ENCODE assay signal across 21 cellular contexts in the genomic region with DNA sequence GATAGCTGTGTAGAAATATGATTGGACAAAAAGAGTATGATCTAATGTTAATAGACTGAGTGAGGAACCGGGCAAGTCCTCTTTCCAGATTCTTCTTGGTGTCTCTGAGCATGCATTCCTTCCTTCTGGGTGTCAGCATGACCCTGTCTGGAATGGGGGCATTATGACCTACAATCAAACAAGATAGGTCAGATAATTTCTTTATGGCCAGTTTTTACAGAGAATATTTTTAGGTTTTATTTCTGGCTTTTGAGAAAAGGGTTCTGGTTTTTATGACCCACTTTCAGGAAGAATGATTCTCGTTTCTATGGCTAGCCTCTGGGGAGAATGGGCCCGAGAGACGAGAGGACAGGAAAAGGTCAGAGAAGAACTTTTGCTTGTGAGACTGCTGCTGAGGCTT.
DNase-seq lines count a peak whose midpoint lies in the region; ATAC-seq, FAIRE-seq and TF ChIP-seq lines count a peak whose summit lies in the region.
"Had no signal": no experiment of that assay in that cellular context is flagged by ENCODE, and none has a peak within 500 bp of the region (broad histone marks: within the 10 kb centered on the region; RNA-seq: fewer than 3 reads in every experiment).

No MANE protein-coding gene starts in this region.

- H3K14ac ChIP-seq in trophoblast cell (ENCODE audit: low read length) = no peak overlapping the region

- H3K18ac ChIP-seq in trophoblast cell (ENCODE audit: low read length) = no peak overlapping the region

- no peak overlapping the region for H3K4ac ChIP-seq in trophoblast cell (ENCODE audit: low read depth, low read length)

- peak overlapping the region; percentile 86 for H2BK5ac ChIP-seq in trophoblast cell (ENCODE audit: low read depth, low read length, poor library complexity)

- H3K36me3 ChIP-seq in BLaER1 = no peaks in the 10 kb centered on the region
- no peaks in the 10 kb centered on the region for H3K36me3 ChIP-seq in HUES6 (ENCODE audit: control insufficient read depth, insufficient read depth, low read length)
- H3K36me3 ChIP-seq in trophoblast cell (ENCODE audit: control insufficient read depth in 1 of 2, insufficient read depth in 2 of 2, low read length in 2 of 2) = no peaks in the 10 kb centered on the region
- no peaks in the 10 kb centered on the region for H3K36me3 ChIP-seq in esophagus muscularis mucosa

- DNase-seq in trophoblast cell (no peak), GM19238 (ENCODE audit: insufficient read length, low spot score) (no peak), esophagus muscularis mucosa (ENCODE audit: extremely low spot score) (no peak)
- DNase-seq: ACHN; DND-41; HCEC 1CT; NCI-H1105; NCI-H2081 treated with DMSO at 0.1 percent for 48 hours; NCI-H446 treated with DMSO at 0.1 percent for 48 hours; NCI-H69; NK-92 treated with Interleukin-12 subunit alpha and Interleukin-12 subunit beta, amount 100 ng/mL, for 24 hours; SIG-M5 had no signal

- no peak for TF ChIP-seq POLR2A in esophagus muscularis mucosa (IDR thresholded peaks at IDR 0.05; ENCODE audit: low read depth)

- H3K4me1 ChIP-seq in BLaER1 (peaks cover 8% of the 10 kb centered on the region), HUES6 (ENCODE audit: control insufficient read depth, insufficient read depth, low read length) (peaks cover 26% of the 10 kb centered on the region), trophoblast cell (ENCODE audit: control insufficient read depth in 1 of 2, insufficient read depth in 2 of 2, low read length in 2 of 2) (peaks cover 0 to 8% of the 10 kb centered on the region in 2 experiments), esophagus muscularis mucosa (no peaks in the 10 kb centered on the region)

- TF ChIP-seq EP300 in esophagus muscularis mucosa (IDR thresholded peaks at IDR 0.05) = no peak

- no CpG with 5 or more reads among the region's 4 CpGs for WGBS in trophoblast cell (ENCODE audit: extremely low coverage, insufficient coverage, insufficient read length)
- WGBS in esophagus muscularis mucosa = 65% methylated on average over 4 of the region's 4 CpGs

- no peak overlapping the region for H4K12ac ChIP-seq in trophoblast cell (ENCODE audit: low read depth, low read length)

- H3K27ac ChIP-seq in BLaER1 (no peak overlapping the region), HUES6 (ENCODE audit: low read depth, low read length) (peak overlapping the region; percentile 19; the same call in 1 of the 2 replicates), trophoblast cell (ENCODE audit: low read depth, low read length) (no peak overlapping the region), esophagus muscularis mucosa (replicated peaks in 1 of 4) (no peak overlapping the region)
- H3K27ac ChIP-seq: C4-2B had no signal

- TF ChIP-seq CTCF in esophagus muscularis mucosa (IDR thresholded peaks at IDR 0.05) = no peak

- H3K4me3 ChIP-seq in BLaER1 = no peak overlapping the region
- H3K4me3 ChIP-seq in HUES6 (ENCODE audit: low read depth, low read length) = no peak overlapping the region
- no peak overlapping the region for H3K4me3 ChIP-seq in trophoblast cell (ENCODE audit: low read depth, low read length)
- H3K4me3 ChIP-seq in esophagus muscularis mucosa = no peak overlapping the region
- H3K4me3 ChIP-seq: K562 had no signal

- no peak for ATAC-seq in GM19467 (IDR thresholded peaks at IDR 0.05; ENCODE audit: unreplicated experiment)
- ATAC-seq: K562, SK-N-SH treated with all-trans-retinoic acid at 6 μM for 48 hours had no signal

- no peaks in the 10 kb centered on the region for H4K20me1 ChIP-seq in BLaER1

- no peaks in the 10 kb centered on the region for H3K79me2 ChIP-seq in trophoblast cell (ENCODE audit: control insufficient read depth, insufficient read depth, low read length, poor library complexity)

- no peak overlapping the region for H3K23ac ChIP-seq in trophoblast cell (ENCODE audit: low read length)

- H4K8ac ChIP-seq in trophoblast cell (ENCODE audit: low read depth, low read length) = no peak overlapping the region

- H3K4me2 ChIP-seq in BLaER1 (peak overlapping the region; percentile 39), trophoblast cell (ENCODE audit: low read length) (no peak overlapping the region)

- peaks cover 8% of the 10 kb centered on the region for H3K79me1 ChIP-seq in trophoblast cell (ENCODE audit: low read length)

- peak; percentile 98 for FAIRE-seq in endometrium (lab: Jason Lieb, UNC)
- FAIRE-seq: G401.6, K562, RCC 7860 had no signal

- no peak overlapping the region for H2BK12ac ChIP-seq in trophoblast cell (ENCODE audit: low read length)

- H2AK5ac ChIP-seq in trophoblast cell (ENCODE audit: low read length) = no peak overlapping the region

- H3K9ac ChIP-seq in BLaER1 = no peak overlapping the region
- H3K9ac ChIP-seq in HUES6 (ENCODE audit: low read length) = no peak overlapping the region
- H3K9ac ChIP-seq in trophoblast cell (ENCODE audit: low read length) = no peak overlapping the region

- H4K91ac ChIP-seq in trophoblast cell (ENCODE audit: low read depth, low read length) = no peak overlapping the region

- intact Hi-C loops in esophagus muscularis mucosa (cut with DNase I) = no loop called here

- no peaks in the 10 kb centered on the region for H3K27me3 ChIP-seq in BLaER1
- H3K27me3 ChIP-seq in HUES6 (ENCODE audit: control insufficient read depth, insufficient read depth, low read length) = no peaks in the 10 kb centered on the region
- no peaks in the 10 kb centered on the region for H3K27me3 ChIP-seq in trophoblast cell (ENCODE audit: insufficient read depth, low read length)
- H3K27me3 ChIP-seq in esophagus muscularis mucosa = no peaks in the 10 kb centered on the region

- H2AFZ ChIP-seq in trophoblast cell (ENCODE audit: insufficient read depth, low read length, poor library complexity) = no peak overlapping the region

- H3K9me3 ChIP-seq in BLaER1 (no peaks in the 10 kb centered on the region), HUES6 (ENCODE audit: control insufficient read depth, insufficient read depth, low read depth, low read length) (no peaks in the 10 kb centered on the region), trophoblast cell (ENCODE audit: insufficient read depth, low read depth, low read length) (no peaks in the 10 kb centered on the region), esophagus muscularis mucosa (no peaks in the 10 kb centered on the region)

- H2BK120ac ChIP-seq in trophoblast cell (ENCODE audit: insufficient read depth, low read length, poor library complexity) = peak overlapping the region; percentile 66
